In the genomic region with DNA sequence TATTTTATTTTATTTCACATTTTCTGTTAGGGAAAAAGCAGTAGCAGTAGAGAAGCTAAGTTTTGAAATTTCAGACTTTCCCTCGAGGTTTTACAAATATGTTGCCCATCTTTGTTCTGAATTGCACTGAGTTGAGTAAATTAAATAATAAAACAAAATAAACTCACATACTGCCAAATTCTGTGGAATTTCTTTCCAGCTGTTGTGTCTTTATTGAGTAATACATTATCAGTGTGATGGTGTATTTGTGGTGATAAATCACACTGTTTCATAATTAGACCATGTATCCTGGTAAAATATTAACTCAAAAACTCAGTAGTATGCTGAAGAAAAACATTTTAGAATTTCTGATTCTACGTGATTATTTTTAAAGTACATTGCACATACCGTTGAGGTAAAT, we compare ENCODE assay signal across 19 cellular contexts.
DNase-seq lines count a peak whose midpoint lies in the region; ATAC-seq, FAIRE-seq and TF ChIP-seq lines count a peak whose summit lies in the region.
"Had no signal": no experiment of that assay in that cellular context is flagged by ENCODE, and none has a peak within 500 bp of the region (broad histone marks: within the 10 kb centered on the region; RNA-seq: fewer than 3 reads in every experiment).

No MANE protein-coding gene starts in this region.

- no peaks in the 10 kb centered on the region for H3K27me3 ChIP-seq in brain microvascular endothelial cell (replicated peaks)

- no peaks in the 10 kb centered on the region for H3K36me3 ChIP-seq in brain microvascular endothelial cell (replicated peaks)

- POLR2A ChIA-PET in RWPE1 (lab: Yijun Ruan, JAX; ENCODE audit: low non-redundant PET) = no interaction called here

- CTCF ChIA-PET in RWPE1 (lab: Yijun Ruan, JAX) = no interaction called here

- DNase-seq in left cardiac atrium (no peak), cardiac septum (ENCODE audit: low spot score) (no peak), kidney glomerular epithelial cell (lab: John Stamatoyannopoulos, UW) (peak; percentile 31), stromal cell of bone marrow (ENCODE audit: low read depth) (peak; percentile 9), brain microvascular endothelial cell (no peak), RWPE1 (ENCODE audit: low spot score) (no peak)
- DNase-seq: COR-L47, DMS153, H9, KBM-7, NCI-H1048, NCI-H1694, NCI-H2107, NCI-H226, NCI-H526, OCI-M1 had no signal

- H3K27ac ChIP-seq in brain microvascular endothelial cell (no peak overlapping the region), RWPE1 (no peak overlapping the region)

- peak; percentile 61 for FAIRE-seq in endometrium (lab: Jason Lieb, UNC)
- FAIRE-seq: GM18507 had no signal

- TF ChIP-seq CTCF in brain microvascular endothelial cell (IDR thresholded peaks at IDR 0.05; ENCODE audit: low read depth, low read length, missing control alignments) = no peak
- no peak for TF ChIP-seq CTCF in RWPE1 (conservative IDR thresholded peaks at IDR 0.05; ENCODE audit: low read depth)

- in situ Hi-C loops in brain microvascular endothelial cell (cut with HindIII; ENCODE audit: low pct_ligation_motif_present, low sequenced_read_pairs) = no loop called here

- intact Hi-C loops in left cardiac atrium (cut with DNase I) (no loop called here), cardiac septum (cut with DNase I) (no loop called here)

- ATAC-seq in left cardiac atrium = peak; percentile 57 to 59
- no peak for ATAC-seq in HG03108 (IDR thresholded peaks at IDR 0.05; ENCODE audit: unreplicated experiment)

- H3K4me3 ChIP-seq in brain microvascular endothelial cell (ENCODE audit: low read depth, low read length) = no peak overlapping the region

Comparison
In these comparisons a context has a peak if more than half of its experiments do, and no peak if none do; other contexts are left out.
1. DNase-seq: peak in kidney glomerular epithelial cell (single experiment) and stromal cell of bone marrow (single experiment); none in left cardiac atrium (single experiment), cardiac septum (single experiment), brain microvascular endothelial cell (single experiment) and RWPE1 (single experiment).